Comparison of ENCODE assay signal across 26 cellular contexts in the genomic region with DNA sequence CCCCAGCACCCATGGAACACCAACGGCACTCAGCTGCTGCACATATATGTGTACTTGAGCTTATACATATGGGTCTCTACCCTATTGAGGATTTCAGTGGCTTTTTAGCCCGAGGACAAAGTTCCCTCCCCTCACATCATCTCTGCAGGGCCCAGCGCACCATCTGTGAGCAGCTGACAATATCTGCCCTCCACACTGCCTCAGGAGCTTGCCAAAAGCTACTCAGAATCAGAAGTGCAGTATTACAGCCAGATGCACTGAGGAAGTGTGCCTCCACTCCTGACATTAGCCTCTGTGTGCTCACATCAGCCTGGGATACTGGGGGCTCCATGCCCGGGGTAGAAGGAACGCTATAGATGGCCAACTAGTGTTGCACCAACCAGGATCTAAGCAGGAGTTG.
"Had no signal": no experiment of that assay in that cellular context is flagged by ENCODE, and none has a peak within 500 bp of the region (broad histone marks: within the 10 kb centered on the region; RNA-seq: fewer than 3 reads in every experiment).

No MANE protein-coding gene starts in this region.

- ATAC-seq: activated CD4-positive, alpha-beta T cell treated with anti-CD3 and anti-CD28 coated beads for 36 hours; activated T-cell treated with anti-CD3 and anti-CD28 coated beads, Interleukin-2, amount 50 U/mL, for 72 hours; effector memory CD8-positive, alpha-beta T cell; foreskin keratinocyte; gastrocnemius medialis had no signal

- H3K27me3 ChIP-seq: brain microvascular endothelial cell, esophagus muscularis mucosa, foreskin keratinocyte, gastrocnemius medialis had no signal

- H3K36me3 ChIP-seq: brain microvascular endothelial cell, esophagus muscularis mucosa, gastrocnemius medialis had no signal

- H3K27ac ChIP-seq: brain microvascular endothelial cell, esophagus muscularis mucosa, foreskin keratinocyte, gastrocnemius medialis had no signal

- H3K4me1 ChIP-seq: esophagus muscularis mucosa, foreskin keratinocyte, gastrocnemius medialis had no signal

- H3K4me3 ChIP-seq: esophagus muscularis mucosa, gastrocnemius medialis had no signal

- DNase-seq: activated CD4-positive, alpha-beta memory T cell treated with anti-CD3 and anti-CD28 coated beads for 36 hours; activated CD4-positive, alpha-beta T cell treated with anti-CD3 and anti-CD28 coated beads for 36 hours; activated CD4-positive, alpha-beta T cell treated with anti-CD3 and anti-CD28 coated beads, Interleukin-2, amount 10 ng/mL, durations not matched to agents 24 days and 14 days; activated CD4-positive, CD25-positive, alpha-beta regulatory T cell; activated CD4-positive, CD25-positive, alpha-beta regulatory T cell treated with anti-CD3 and anti-CD28 coated beads, Interleukin-2, amount 50 U/mL, for 72 hours; activated CD8-positive, alpha-beta memory T cell treated with anti-CD3 and anti-CD28 coated beads, Interleukin-2, amount 50 U/mL, for 48 hours; activated gamma-delta T cell; activated naive CD4-positive, alpha-beta T cell; activated naive CD4-positive, alpha-beta T cell treated with anti-CD3 and anti-CD28 coated beads, Interleukin-2, amount 50 U/mL, for 16 hours; activated T-cell treated with anti-CD3 and anti-CD28 coated beads for 4 hours; activated T-cell treated with anti-CD3 and anti-CD28 coated beads, Interleukin-2, amount 50 U/mL, for 24 hours; activated T-cell treated with anti-CD3 and anti-CD28 coated beads, Interleukin-2, amount 50 U/mL, for 72 hours; amniotic stem cell; anterior cingulate cortex; brain microvascular endothelial cell; caudate nucleus; cortex of kidney; dermis blood vessel endothelial cell; effector CD4-positive, alpha-beta T cell; effector memory CD8-positive, alpha-beta T cell; erythroblast; foreskin keratinocyte; gastrocnemius medialis; glutamatergic neuron; T-helper 2 cell had no signal

- H3K9me3 ChIP-seq: esophagus muscularis mucosa, gastrocnemius medialis had no signal
